In genomic region chr13:57629821-57630235, GRCh38 we compare ENCODE assay signal across 1 cellular context.
TF ChIP-seq lines count a peak whose summit lies in the region.

No MANE protein-coding gene starts in this region.

TF ChIP-seq in SK-N-SH, 30 proteins besides CTCF, POLR2A, EP300 and RAD21 (continued from another document):
- TF ChIP-seq, protein P1, sequence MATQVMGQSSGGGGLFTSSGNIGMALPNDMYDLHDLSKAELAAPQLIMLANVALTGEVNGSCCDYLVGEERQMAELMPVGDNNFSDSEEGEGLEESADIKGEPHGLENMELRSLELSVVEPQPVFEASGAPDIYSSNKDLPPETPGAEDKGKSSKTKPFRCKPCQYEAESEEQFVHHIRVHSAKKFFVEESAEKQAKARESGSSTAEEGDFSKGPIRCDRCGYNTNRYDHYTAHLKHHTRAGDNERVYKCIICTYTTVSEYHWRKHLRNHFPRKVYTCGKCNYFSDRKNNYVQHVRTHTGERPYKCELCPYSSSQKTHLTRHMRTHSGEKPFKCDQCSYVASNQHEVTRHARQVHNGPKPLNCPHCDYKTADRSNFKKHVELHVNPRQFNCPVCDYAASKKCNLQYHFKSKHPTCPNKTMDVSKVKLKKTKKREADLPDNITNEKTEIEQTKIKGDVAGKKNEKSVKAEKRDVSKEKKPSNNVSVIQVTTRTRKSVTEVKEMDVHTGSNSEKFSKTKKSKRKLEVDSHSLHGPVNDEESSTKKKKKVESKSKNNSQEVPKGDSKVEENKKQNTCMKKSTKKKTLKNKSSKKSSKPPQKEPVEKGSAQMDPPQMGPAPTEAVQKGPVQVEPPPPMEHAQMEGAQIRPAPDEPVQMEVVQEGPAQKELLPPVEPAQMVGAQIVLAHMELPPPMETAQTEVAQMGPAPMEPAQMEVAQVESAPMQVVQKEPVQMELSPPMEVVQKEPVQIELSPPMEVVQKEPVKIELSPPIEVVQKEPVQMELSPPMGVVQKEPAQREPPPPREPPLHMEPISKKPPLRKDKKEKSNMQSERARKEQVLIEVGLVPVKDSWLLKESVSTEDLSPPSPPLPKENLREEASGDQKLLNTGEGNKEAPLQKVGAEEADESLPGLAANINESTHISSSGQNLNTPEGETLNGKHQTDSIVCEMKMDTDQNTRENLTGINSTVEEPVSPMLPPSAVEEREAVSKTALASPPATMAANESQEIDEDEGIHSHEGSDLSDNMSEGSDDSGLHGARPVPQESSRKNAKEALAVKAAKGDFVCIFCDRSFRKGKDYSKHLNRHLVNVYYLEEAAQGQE (IDR thresholded peaks at IDR 0.05; ENCODE audit: low read depth, low read length): 0 out of 2 replicates have a peak, but pooled peaks have one; percentile 19
- TF ChIP-seq TAF1 (IDR thresholded peaks at IDR 0.05; ENCODE audit: borderline replicate concordance, low read depth, low read length): peak; percentile 92
- TF ChIP-seq, protein P2, sequence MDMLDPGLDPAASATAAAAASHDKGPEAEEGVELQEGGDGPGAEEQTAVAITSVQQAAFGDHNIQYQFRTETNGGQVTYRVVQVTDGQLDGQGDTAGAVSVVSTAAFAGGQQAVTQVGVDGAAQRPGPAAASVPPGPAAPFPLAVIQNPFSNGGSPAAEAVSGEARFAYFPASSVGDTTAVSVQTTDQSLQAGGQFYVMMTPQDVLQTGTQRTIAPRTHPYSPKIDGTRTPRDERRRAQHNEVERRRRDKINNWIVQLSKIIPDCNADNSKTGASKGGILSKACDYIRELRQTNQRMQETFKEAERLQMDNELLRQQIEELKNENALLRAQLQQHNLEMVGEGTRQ (IDR thresholded peaks at IDR 0.05; ENCODE audit: borderline replicate concordance, low read depth, low read length): no peak
- TF ChIP-seq, protein P3, sequence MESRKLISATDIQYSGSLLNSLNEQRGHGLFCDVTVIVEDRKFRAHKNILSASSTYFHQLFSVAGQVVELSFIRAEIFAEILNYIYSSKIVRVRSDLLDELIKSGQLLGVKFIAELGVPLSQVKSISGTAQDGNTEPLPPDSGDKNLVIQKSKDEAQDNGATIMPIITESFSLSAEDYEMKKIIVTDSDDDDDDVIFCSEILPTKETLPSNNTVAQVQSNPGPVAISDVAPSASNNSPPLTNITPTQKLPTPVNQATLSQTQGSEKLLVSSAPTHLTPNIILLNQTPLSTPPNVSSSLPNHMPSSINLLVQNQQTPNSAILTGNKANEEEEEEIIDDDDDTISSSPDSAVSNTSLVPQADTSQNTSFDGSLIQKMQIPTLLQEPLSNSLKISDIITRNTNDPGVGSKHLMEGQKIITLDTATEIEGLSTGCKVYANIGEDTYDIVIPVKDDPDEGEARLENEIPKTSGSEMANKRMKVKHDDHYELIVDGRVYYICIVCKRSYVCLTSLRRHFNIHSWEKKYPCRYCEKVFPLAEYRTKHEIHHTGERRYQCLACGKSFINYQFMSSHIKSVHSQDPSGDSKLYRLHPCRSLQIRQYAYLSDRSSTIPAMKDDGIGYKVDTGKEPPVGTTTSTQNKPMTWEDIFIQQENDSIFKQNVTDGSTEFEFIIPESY (IDR thresholded peaks at IDR 0.05; ENCODE audit: borderline replicate concordance, low read depth): no peak
- no peak for TF ChIP-seq RCOR1 (IDR thresholded peaks at IDR 0.05; ENCODE audit: low read length)
- TF ChIP-seq MXI1 (IDR thresholded peaks at IDR 0.05; ENCODE audit: low read depth, low read length): 0 out of 2 replicates have a peak, but pooled peaks have one; percentile 22
- no peak for TF ChIP-seq GABPA (IDR thresholded peaks at IDR 0.05; ENCODE audit: low read depth)
- TF ChIP-seq NRF1 (IDR thresholded peaks at IDR 0.05; ENCODE audit: low read depth, low read length): no peak
- TF ChIP-seq MEF2A (IDR thresholded peaks at IDR 0.05; ENCODE audit: borderline replicate concordance, low read depth): no peak
- no peak for TF ChIP-seq NFIC (IDR thresholded peaks at IDR 0.05; ENCODE audit: borderline replicate concordance)
- TF ChIP-seq, protein P4, sequence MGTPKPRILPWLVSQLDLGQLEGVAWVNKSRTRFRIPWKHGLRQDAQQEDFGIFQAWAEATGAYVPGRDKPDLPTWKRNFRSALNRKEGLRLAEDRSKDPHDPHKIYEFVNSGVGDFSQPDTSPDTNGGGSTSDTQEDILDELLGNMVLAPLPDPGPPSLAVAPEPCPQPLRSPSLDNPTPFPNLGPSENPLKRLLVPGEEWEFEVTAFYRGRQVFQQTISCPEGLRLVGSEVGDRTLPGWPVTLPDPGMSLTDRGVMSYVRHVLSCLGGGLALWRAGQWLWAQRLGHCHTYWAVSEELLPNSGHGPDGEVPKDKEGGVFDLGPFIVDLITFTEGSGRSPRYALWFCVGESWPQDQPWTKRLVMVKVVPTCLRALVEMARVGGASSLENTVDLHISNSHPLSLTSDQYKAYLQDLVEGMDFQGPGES (IDR thresholded peaks at IDR 0.05; ENCODE audit: low read depth, low read length): peak; percentile 41; the same call in 1 of the 2 replicates
- TF ChIP-seq, protein P5, sequence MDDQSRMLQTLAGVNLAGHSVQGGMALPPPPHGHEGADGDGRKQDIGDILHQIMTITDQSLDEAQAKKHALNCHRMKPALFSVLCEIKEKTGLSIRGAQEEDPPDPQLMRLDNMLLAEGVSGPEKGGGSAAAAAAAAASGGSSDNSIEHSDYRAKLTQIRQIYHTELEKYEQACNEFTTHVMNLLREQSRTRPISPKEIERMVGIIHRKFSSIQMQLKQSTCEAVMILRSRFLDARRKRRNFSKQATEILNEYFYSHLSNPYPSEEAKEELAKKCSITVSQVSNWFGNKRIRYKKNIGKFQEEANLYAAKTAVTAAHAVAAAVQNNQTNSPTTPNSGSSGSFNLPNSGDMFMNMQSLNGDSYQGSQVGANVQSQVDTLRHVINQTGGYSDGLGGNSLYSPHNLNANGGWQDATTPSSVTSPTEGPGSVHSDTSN (IDR thresholded peaks at IDR 0.05): peak; percentile 44; the same call in 1 of the 2 replicates
- TF ChIP-seq, protein P6, sequence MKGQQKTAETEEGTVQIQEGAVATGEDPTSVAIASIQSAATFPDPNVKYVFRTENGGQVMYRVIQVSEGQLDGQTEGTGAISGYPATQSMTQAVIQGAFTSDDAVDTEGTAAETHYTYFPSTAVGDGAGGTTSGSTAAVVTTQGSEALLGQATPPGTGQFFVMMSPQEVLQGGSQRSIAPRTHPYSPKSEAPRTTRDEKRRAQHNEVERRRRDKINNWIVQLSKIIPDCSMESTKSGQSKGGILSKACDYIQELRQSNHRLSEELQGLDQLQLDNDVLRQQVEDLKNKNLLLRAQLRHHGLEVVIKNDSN (IDR thresholded peaks at IDR 0.05; ENCODE audit: borderline replicate concordance, low read depth): no peak
- peak; percentile 47 for TF ChIP-seq CHD2 (IDR thresholded peaks at IDR 0.05; ENCODE audit: low read length, partially characterized antibody)
- TF ChIP-seq POLR2AphosphoS5 (IDR thresholded peaks at IDR 0.05; ENCODE audit: low read depth, low read length): peak; percentile 92
- TF ChIP-seq YY1 (IDR thresholded peaks at IDR 0.05; ENCODE audit: low read depth): no peak
- TF ChIP-seq, protein P7, sequence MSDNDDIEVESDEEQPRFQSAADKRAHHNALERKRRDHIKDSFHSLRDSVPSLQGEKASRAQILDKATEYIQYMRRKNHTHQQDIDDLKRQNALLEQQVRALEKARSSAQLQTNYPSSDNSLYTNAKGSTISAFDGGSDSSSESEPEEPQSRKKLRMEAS (IDR thresholded peaks at IDR 0.05; ENCODE audit: low read depth): no peak
- no peak for TF ChIP-seq EZH2phosphoT487 (IDR thresholded peaks at IDR 0.05; ENCODE audit: borderline replicate concordance, low read depth)
